In genomic region chr18:79394438-79395307, GRCh38 we compare ENCODE assay signal across 8 cellular contexts. TPM values are rescaled to one million over a fixed set of nuclear protein-coding genes. Genes with fewer than 3 reads are reported as not detected.
A peak's percentile ranks its signal among the peaks of the same experiment; 100 is the strongest.
DNase-seq lines count a peak whose midpoint lies in the region; ATAC-seq and TF ChIP-seq lines count a peak whose summit lies in the region.

No MANE protein-coding gene starts in this region.

- peaks cover 41% of the 10 kb centered on the region for H3K27me3 Mint-ChIP-seq in central memory CD8-positive, alpha-beta T cell

- TF ChIP-seq CTCF in lower lobe of right lung (IDR thresholded peaks at IDR 0.05): no peak

- no peaks in the 10 kb centered on the region for H3K36me3 ChIP-seq in lower lobe of right lung

- H3K27me3 ChIP-seq in lower lobe of right lung (ENCODE audit: low read depth): peaks cover 14% of the 10 kb centered on the region

- peak; percentile 29 for ATAC-seq in central memory CD8-positive, alpha-beta T cell (replicated peaks; ENCODE audit: extremely low read depth, poor library complexity, severe bottlenecking)
- peak; percentile 26 for ATAC-seq in lower lobe of right lung
- no peak for ATAC-seq in GM21447 (IDR thresholded peaks at IDR 0.05; ENCODE audit: unreplicated experiment)

- DNase-seq in NCI-H345 (lab: John Stamatoyannopoulos, UW): peak; percentile 44
- DNase-seq in NCI-H345 treated with DMSO at 0.1 percent for 48 hours (lab: John Stamatoyannopoulos, UW; ENCODE audit: unreplicated experiment): no peak
- DNase-seq in T-helper 9 cell: peak; percentile 40
- DNase-seq in central memory CD8-positive, alpha-beta T cell (ENCODE audit: low spot score in 2 of 2): no peak
- DNase-seq in lower lobe of right lung: no peak
- DNase-seq in stimulated activated CD8-positive, alpha-beta memory T cell treated with anti-CD3 and anti-CD28 coated beads, Interleukin-15, amount 100 ng/mL, for 4 hours (ENCODE audit: low read depth in 2 of 2): peak; percentile 63 to 68
- DNase-seq in OCI-M2 (lab: John Stamatoyannopoulos, UW; ENCODE audit: unreplicated experiment): no peak

- H3K4me3 ChIP-seq in lower lobe of right lung: peak overlapping the region; percentile 62

- no peaks in the 10 kb centered on the region for H3K9me3 ChIP-seq in lower lobe of right lung

- H3K9me3 Mint-ChIP-seq in central memory CD8-positive, alpha-beta T cell: no peaks in the 10 kb centered on the region

- H3K4me3 Mint-ChIP-seq in central memory CD8-positive, alpha-beta T cell: peak overlapping the region; percentile 78

- H3K27ac ChIP-seq in lower lobe of right lung: peak overlapping the region; percentile 91

- H3K4me1 ChIP-seq in lower lobe of right lung: peaks cover 32% of the 10 kb centered on the region

- intact Hi-C loops in lower lobe of right lung (cut with DNase I): no loop called here

- H3K4me1 Mint-ChIP-seq in central memory CD8-positive, alpha-beta T cell: peaks cover 36% of the 10 kb centered on the region

- no peak overlapping the region for H3K27ac Mint-ChIP-seq in central memory CD8-positive, alpha-beta T cell (ENCODE audit: low read depth)

- peaks cover 16% of the 10 kb centered on the region for H3K36me3 Mint-ChIP-seq in central memory CD8-positive, alpha-beta T cell (ENCODE audit: insufficient read depth)

RNA-seq across cellular contexts. Expression of gene NFATC1, which starts 1.1 kb away (rescaled TPM):
- total RNA-seq in lower lobe of right lung: 21.4 TPM

Comparison
In these comparisons a context has a peak if more than half of its experiments do, and no peak if none do; other contexts are left out.
1. DNase-seq: peak in NCI-H345 (single experiment), T-helper 9 cell (single experiment) and stimulated activated CD8-positive, alpha-beta memory T cell treated with anti-CD3 and anti-CD28 coated beads, Interleukin-15, amount 100 ng/mL, for 4 hours (2 of 2); none in NCI-H345 treated with DMSO at 0.1 percent for 48 hours (single experiment), central memory CD8-positive, alpha-beta T cell (0 of 2), lower lobe of right lung (single experiment) and OCI-M2 (single experiment).